ENCODE assay signal across 25 cellular contexts in the genomic region with DNA sequence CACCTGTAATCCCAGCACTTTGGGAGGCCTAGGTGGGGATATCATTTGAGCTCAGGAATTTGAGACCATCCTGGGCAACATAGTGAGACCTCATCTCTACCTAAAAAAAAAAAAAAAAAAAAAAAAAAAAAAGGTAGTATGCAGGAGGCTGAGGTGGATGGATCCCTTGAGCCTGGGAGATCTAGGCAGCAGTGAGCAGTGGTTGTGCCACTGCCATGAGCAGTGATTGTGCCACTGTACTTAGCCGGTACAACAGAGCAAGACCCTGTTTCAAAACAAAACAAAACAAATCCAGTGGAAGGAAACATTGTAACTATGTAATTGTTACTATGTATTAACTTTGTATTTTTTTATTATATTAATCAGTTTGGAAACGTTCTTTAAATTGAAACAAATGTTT.
"Had no signal": no experiment of that assay in that cellular context is flagged by ENCODE, and none has a peak within 500 bp of the region (broad histone marks: within the 10 kb centered on the region; RNA-seq: fewer than 3 reads in every experiment).

No MANE protein-coding gene starts in this region.

- H3K27me3 ChIP-seq: gastroesophageal sphincter, hepatocyte, neutrophil, ovary, upper lobe of left lung, vagina had no signal

- H3K27ac ChIP-seq: hepatocyte, neutrophil, ovary, upper lobe of left lung, vagina, WERI-Rb-1 had no signal

- DNase-seq: activated CD4-positive, alpha-beta memory T cell treated with anti-CD3 and anti-CD28 coated beads, Interleukin-2, amount 10 ng/mL, durations not matched to agents 7 days and 5 days; activated CD4-positive, alpha-beta T cell treated with anti-CD3 and anti-CD28 coated beads for 1 hour; activated CD4-positive, alpha-beta T cell treated with anti-CD3 and anti-CD28 coated beads, Interleukin-2, amount 10 ng/mL, durations not matched to agents 7 days and 5 days; activated CD8-positive, alpha-beta memory T cell treated with anti-CD3 and anti-CD28 coated beads, Interleukin-2, amount 50 U/mL, for 48 hours; activated gamma-delta T cell; activated naive CD4-positive, alpha-beta T cell treated with anti-CD3 and anti-CD28 coated beads, Interleukin-2, amount 10 ng/mL, durations not matched to agents 7 days and 5 days; activated T-cell treated with anti-CD3 and anti-CD28 coated beads, Interleukin-2, amount 50 U/mL, for 24 hours; amniotic stem cell; central memory CD4-positive, alpha-beta T cell; effector CD4-positive, alpha-beta T cell; islet precursor cell; left cardiac atrium; mammary epithelial cell; naive B cell; nephron progenitor cell; ovary; retina; stimulated activated naive CD4-positive, alpha-beta T cell treated with Interleukin-2 at 50 U/mL for 16 hours; T1000; upper lobe of left lung; WERI-Rb-1 had no signal

- H2AFZ ChIP-seq: hepatocyte had no signal

- H3K4me3 ChIP-seq: gastroesophageal sphincter, hepatocyte, ovary, upper lobe of left lung, vagina had no signal

- H3K36me3 ChIP-seq: neutrophil, ovary had no signal

- H3K9me3 ChIP-seq: gastroesophageal sphincter, neutrophil, ovary, upper lobe of left lung, vagina had no signal

- ATAC-seq: gastroesophageal sphincter, left cardiac atrium had no signal
